ENCODE assay signal across 9 cellular contexts in the genomic region with DNA sequence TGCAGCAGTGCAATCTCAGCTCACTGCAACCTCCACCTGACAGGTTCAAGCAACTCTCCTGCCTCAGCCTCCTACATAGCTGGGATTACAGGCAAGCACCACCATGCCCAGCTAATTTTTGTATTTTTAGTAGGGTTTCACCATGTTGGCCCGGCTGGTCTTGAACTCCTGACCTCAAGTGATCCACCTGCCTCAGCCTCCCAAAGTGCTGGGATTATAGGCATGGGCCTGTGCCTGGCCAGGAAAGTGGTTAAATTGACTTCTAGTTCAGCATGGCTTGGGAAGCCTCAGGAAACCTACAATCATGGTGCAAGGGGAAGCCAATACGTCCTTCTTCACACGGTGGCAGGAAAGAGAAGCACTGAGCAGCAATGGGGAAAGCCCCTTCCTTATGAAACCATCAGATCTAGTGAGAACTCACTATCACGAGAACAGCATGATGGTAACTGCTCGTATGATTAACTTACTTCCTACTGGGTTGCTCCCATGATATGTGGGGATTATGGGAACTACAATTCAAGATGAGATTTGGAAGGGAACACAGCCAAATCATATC. TPM values are rescaled to one million over a fixed set of nuclear protein-coding genes. Genes with fewer than 3 reads are reported as not detected.
DNase-seq lines count a peak whose midpoint lies in the region; ATAC-seq, FAIRE-seq and TF ChIP-seq lines count a peak whose summit lies in the region.
"Not testable (repeated sequence)": the region's sequence is repeated elsewhere in the genome, so short reads cannot be mapped to it uniquely, and the experiment has no call there.
"Had no signal": no experiment of that assay in that cellular context is flagged by ENCODE, and none has a peak within 500 bp of the region (broad histone marks: within the 10 kb centered on the region; RNA-seq: fewer than 3 reads in every experiment).

No MANE protein-coding gene starts in this region.

- not testable (repeated sequence) for H3K4me1 ChIP-seq in upper lobe of left lung

- DNase-seq in GM12891 (ENCODE audit: insufficient read length, low spot score): not testable (repeated sequence)
- peak; percentile 29 for DNase-seq in MV-4-11 (lab: John Stamatoyannopoulos, UW)
- peak; percentile 22 for DNase-seq in activated CD4-positive, alpha-beta T cell treated with anti-CD3 and anti-CD28 coated beads for 1 hour
- peak; percentile 33 for DNase-seq in activated naive CD4-positive, alpha-beta T cell treated with anti-CD3 and anti-CD28 coated beads, Interleukin-2, amount 50 U/mL, for 16 hours
- peak; percentile 62 for DNase-seq in medulla oblongata (ENCODE audit: extremely low spot score)
- peak in 1 of 2 donors; percentile 61 for DNase-seq in upper lobe of left lung

- peak; percentile 64 for TF ChIP-seq POLR2A in GM12891 (IDR thresholded peaks at IDR 0.05; ENCODE audit: low read depth, low read length)
- not testable (repeated sequence) for TF ChIP-seq POLR2A in upper lobe of left lung (IDR thresholded peaks at IDR 0.05)

- FAIRE-seq in GM12891 (lab: Jason Lieb, UNC): peak; percentile 100

- H3K9me3 ChIP-seq in upper lobe of left lung: not testable (repeated sequence)

- not testable (repeated sequence) for H3K36me3 ChIP-seq in upper lobe of left lung

- ATAC-seq in GM19467 (IDR thresholded peaks at IDR 0.05; ENCODE audit: unreplicated experiment): peak; percentile 26
- ATAC-seq in HG03045 (IDR thresholded peaks at IDR 0.05; ENCODE audit: unreplicated experiment): peak; percentile 38
- peak; percentile 46 to 70 for ATAC-seq in upper lobe of left lung (ENCODE audit: low FRiP score in 2 of 2)

- H3K27me3 ChIP-seq in upper lobe of left lung: not testable (repeated sequence)

- TF ChIP-seq CTCF in upper lobe of left lung (IDR thresholded peaks at IDR 0.05): not testable (repeated sequence)

- TF ChIP-seq EP300 in upper lobe of left lung (IDR thresholded peaks at IDR 0.05): peak in 1 of 4 donors; percentile 34

- H3K27ac ChIP-seq in upper lobe of left lung: peak overlapping the region in 3 of 4 donors; percentile 58 to 83 (median 70)

- WGBS in upper lobe of left lung, 2 donors: 54 to 57% methylated on average over 5 of the region's 5 CpGs

- H3K4me3 ChIP-seq in upper lobe of left lung: not testable (repeated sequence)

TF ChIP-seq in GM12891, 5 proteins besides CTCF, POLR2A, EP300 and RAD21:
- peak; percentile 38 for TF ChIP-seq SPI1 (IDR thresholded peaks at IDR 0.05; ENCODE audit: low read depth, low read length)
- TF ChIP-seq POLR2AphosphoS5 (IDR thresholded peaks at IDR 0.05; ENCODE audit: low read depth, low read length): peak; percentile 79
- peak; percentile 77 for TF ChIP-seq TAF1 (IDR thresholded peaks at IDR 0.05; ENCODE audit: low read depth, low read length)
- TF ChIP-seq POU2F2 (IDR thresholded peaks at IDR 0.05; ENCODE audit: low read depth, low read length): peak; percentile 24; the same call in 1 of the 2 replicates
TF ChIP-seq in GM12891: peak in this region for 4; not testable (repeated sequence) for 1.

RNA-seq across cellular contexts. Expression of gene CD48, which starts 1.0 kb away (rescaled TPM):
- polyA plus RNA-seq in GM12891 (2012; ENCODE audit: low read depth, missing spikeins): 614 TPM
- total RNA-seq in upper lobe of left lung: 10 to 100 TPM in 5 of 6 donors, 1 to 10 TPM in 1; 9.4 to 32.1 (median 16.3) TPM
- total RNA-seq: H1 had no signal

RNA-seq across cellular contexts. Expression of gene SLAMF7, which starts 26.4 kb away (rescaled TPM):
- polyA plus RNA-seq in GM12891 (2012; ENCODE audit: low read depth, missing spikeins): 123 TPM
- total RNA-seq in upper lobe of left lung: 10 to 100 TPM in 2 of 6 donors, 1 to 10 TPM in 3, under 1 TPM in 1; 0.67 to 17.2 (median 3.5) TPM
- total RNA-seq: H1 had no signal
- polyA plus RNA-seq: H1 had no signal
